Comparison of ENCODE assay signal across 18 cellular contexts in the genomic region with DNA sequence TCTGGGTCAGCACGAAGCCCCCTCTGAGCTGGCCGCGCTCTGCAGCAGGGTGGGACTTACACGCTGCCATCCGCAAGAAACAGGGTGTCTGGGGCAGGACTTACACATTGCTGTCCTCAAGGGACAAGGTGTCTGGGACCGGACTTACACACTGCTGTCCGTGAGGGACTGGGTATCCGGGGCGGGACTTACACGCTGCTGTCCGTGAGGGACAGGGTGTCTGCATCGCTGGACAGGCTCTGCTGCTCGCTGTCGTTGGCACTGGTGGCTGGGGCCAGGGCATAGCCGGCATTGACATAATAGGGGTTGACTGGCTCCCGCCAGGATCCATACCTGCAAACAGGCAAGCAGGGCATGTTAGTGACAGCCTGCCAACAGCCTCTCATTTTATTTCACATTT. TPM values are rescaled to one million over a fixed set of nuclear protein-coding genes. Genes with fewer than 3 reads are reported as not detected.
DNase-seq lines count a peak whose midpoint lies in the region; ATAC-seq and TF ChIP-seq lines count a peak whose summit lies in the region.
"Had no signal": no experiment of that assay in that cellular context is flagged by ENCODE, and none has a peak within 500 bp of the region (broad histone marks: within the 10 kb centered on the region; RNA-seq: fewer than 3 reads in every experiment).

No MANE protein-coding gene starts in this region.

- peaks cover 53% of the 10 kb centered on the region for H3K79me2 ChIP-seq in GM23338 (replicated peaks; ENCODE audit: insufficient read depth)

- peaks cover 5% of the 10 kb centered on the region for H3F3A ChIP-seq in GM23338 (replicated peaks; ENCODE audit: low read depth)

- no peak overlapping the region for H3K4me2 ChIP-seq in GM23338
- H3K4me2 ChIP-seq: A549 had no signal

- no peak overlapping the region for H3K4me3 ChIP-seq in GM23338
- H3K4me3 ChIP-seq: A549, GM23248 had no signal

- H3K4me1 Mint-ChIP-seq in GM23338 (peaks cover 16% of the 10 kb centered on the region), immature natural killer cell (peaks cover 76% of the 10 kb centered on the region in 2 donors)

- H3K4me3 Mint-ChIP-seq in GM23338 (no peak overlapping the region), immature natural killer cell (no peak overlapping the region)

- no peak overlapping the region for H2AFZ ChIP-seq in GM23338
- H2AFZ ChIP-seq: GM23248 had no signal

- 0 out of 2 replicates have a peak overlapping the region, but pooled peaks have one; percentile 9 for H3K27ac ChIP-seq in GM23338 (ENCODE audit: low read depth)
- H3K27ac ChIP-seq: A549, C4-2B, GM23248, HL-60 had no signal

- no peaks in the 10 kb centered on the region for H3K27me3 ChIP-seq in GM23338 (ENCODE audit: insufficient read depth)
- H3K27me3 ChIP-seq: BE2C had no signal

- no peaks in the 10 kb centered on the region for H3K9me2 ChIP-seq in GM23338 (ENCODE audit: insufficient read depth)

- peaks cover 3% of the 10 kb centered on the region; the same call in 1 of the 2 replicates for H3K4me1 ChIP-seq in GM23338 (ENCODE audit: insufficient read depth)
- H3K4me1 ChIP-seq: A549 had no signal

- H3K36me3 ChIP-seq in GM23338 (ENCODE audit: insufficient read depth) = no peaks in the 10 kb centered on the region
- H3K36me3 ChIP-seq: BE2C had no signal

- ATAC-seq in GM23338 = no peak
- ATAC-seq: A549 had no signal

- H3K27me3 Mint-ChIP-seq in GM23338 (ENCODE audit: insufficient read depth, low read depth, poor library complexity) (peaks cover 7% of the 10 kb centered on the region), immature natural killer cell (ENCODE audit: low read depth in 3 of 3) (peaks cover 7 to 8% (median 8%) of the 10 kb centered on the region in 3 donors)
- H3K27me3 Mint-ChIP-seq: CD4-positive, alpha-beta memory T cell had no signal

- H3K36me3 Mint-ChIP-seq in GM23338 (ENCODE audit: low read depth) (peaks cover 26% of the 10 kb centered on the region), immature natural killer cell (peaks cover 6 to 37% (median 9%) of the 10 kb centered on the region in 3 donors)

- in situ Hi-C loops in G401 (cut with HindIII; ENCODE audit: low sequenced_read_pairs) (no loop called here), KBM-7 (cut with MboI; ENCODE audit: low pct_unique_long_range_greater_than_20kb, low sequenced_read_pairs) (no loop called here)

- H3K27ac Mint-ChIP-seq in GM23338 = no peak overlapping the region
- H3K27ac Mint-ChIP-seq in immature natural killer cell = peak overlapping the region in 5 of 6 donors; percentile 46 to 86 (median 59)

- no peak for TF ChIP-seq CTCF in GM23338 (conservative IDR thresholded peaks at IDR 0.05; ENCODE audit: low read depth in 2 of 2)

- no peaks in the 10 kb centered on the region for H3K9me3 Mint-ChIP-seq in GM23338
- no peaks in the 10 kb centered on the region for H3K9me3 Mint-ChIP-seq in immature natural killer cell
- H3K9me3 Mint-ChIP-seq: CD4-positive, alpha-beta memory T cell had no signal

- peak; percentile 80 for DNase-seq in G401 (ENCODE audit: low spot score)
- no peak for DNase-seq in GM23338 (ENCODE audit: low spot score)
- DNase-seq in cerebellar cortex (ENCODE audit: low spot score) = peak; percentile 74
- DNase-seq in immature natural killer cell = no peak
- DNase-seq in hepatic stellate cell (ENCODE audit: low spot score) = no peak
- no peak for DNase-seq in NK-92 treated with Interleukin-12 subunit alpha and Interleukin-12 subunit beta, amount 100 ng/mL, for 24 hours (lab: John Stamatoyannopoulos, UW)
- no peak for DNase-seq in KBM-7
- DNase-seq: BE2C; CD4-positive, alpha-beta memory T cell; DND-41; GF-D8; GM23248; H7; IMR-90 had no signal

- H4K20me1 ChIP-seq in GM23338 (replicated peaks; ENCODE audit: insufficient read depth) = peaks cover 40% of the 10 kb centered on the region; the same call in 1 of the 2 replicates

TF ChIP-seq in GM23338, 12 proteins besides CTCF, POLR2A, EP300 and RAD21 (continues in another document):
- TF ChIP-seq JUNB (IDR thresholded peaks at IDR 0.05; ENCODE audit: unreplicated experiment) (no peak), STAT1 (IDR thresholded peaks at IDR 0.05; ENCODE audit: unreplicated experiment) (no peak), EZH2phosphoT487 (IDR thresholded peaks at IDR 0.05; ENCODE audit: unreplicated experiment) (no peak), EZH2 (IDR thresholded peaks at IDR 0.05; ENCODE audit: low read depth, unreplicated experiment) (no peak)
- TF ChIP-seq, protein P1, sequence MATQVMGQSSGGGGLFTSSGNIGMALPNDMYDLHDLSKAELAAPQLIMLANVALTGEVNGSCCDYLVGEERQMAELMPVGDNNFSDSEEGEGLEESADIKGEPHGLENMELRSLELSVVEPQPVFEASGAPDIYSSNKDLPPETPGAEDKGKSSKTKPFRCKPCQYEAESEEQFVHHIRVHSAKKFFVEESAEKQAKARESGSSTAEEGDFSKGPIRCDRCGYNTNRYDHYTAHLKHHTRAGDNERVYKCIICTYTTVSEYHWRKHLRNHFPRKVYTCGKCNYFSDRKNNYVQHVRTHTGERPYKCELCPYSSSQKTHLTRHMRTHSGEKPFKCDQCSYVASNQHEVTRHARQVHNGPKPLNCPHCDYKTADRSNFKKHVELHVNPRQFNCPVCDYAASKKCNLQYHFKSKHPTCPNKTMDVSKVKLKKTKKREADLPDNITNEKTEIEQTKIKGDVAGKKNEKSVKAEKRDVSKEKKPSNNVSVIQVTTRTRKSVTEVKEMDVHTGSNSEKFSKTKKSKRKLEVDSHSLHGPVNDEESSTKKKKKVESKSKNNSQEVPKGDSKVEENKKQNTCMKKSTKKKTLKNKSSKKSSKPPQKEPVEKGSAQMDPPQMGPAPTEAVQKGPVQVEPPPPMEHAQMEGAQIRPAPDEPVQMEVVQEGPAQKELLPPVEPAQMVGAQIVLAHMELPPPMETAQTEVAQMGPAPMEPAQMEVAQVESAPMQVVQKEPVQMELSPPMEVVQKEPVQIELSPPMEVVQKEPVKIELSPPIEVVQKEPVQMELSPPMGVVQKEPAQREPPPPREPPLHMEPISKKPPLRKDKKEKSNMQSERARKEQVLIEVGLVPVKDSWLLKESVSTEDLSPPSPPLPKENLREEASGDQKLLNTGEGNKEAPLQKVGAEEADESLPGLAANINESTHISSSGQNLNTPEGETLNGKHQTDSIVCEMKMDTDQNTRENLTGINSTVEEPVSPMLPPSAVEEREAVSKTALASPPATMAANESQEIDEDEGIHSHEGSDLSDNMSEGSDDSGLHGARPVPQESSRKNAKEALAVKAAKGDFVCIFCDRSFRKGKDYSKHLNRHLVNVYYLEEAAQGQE (IDR thresholded peaks at IDR 0.05; ENCODE audit: unreplicated experiment) = no peak
- TF ChIP-seq, protein P2, sequence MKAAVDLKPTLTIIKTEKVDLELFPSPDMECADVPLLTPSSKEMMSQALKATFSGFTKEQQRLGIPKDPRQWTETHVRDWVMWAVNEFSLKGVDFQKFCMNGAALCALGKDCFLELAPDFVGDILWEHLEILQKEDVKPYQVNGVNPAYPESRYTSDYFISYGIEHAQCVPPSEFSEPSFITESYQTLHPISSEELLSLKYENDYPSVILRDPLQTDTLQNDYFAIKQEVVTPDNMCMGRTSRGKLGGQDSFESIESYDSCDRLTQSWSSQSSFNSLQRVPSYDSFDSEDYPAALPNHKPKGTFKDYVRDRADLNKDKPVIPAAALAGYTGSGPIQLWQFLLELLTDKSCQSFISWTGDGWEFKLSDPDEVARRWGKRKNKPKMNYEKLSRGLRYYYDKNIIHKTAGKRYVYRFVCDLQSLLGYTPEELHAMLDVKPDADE (IDR thresholded peaks at IDR 0.05) = no peak

RNA-seq across cellular contexts. Expression of a gene that starts 31.4 kb away (rescaled TPM):
- total RNA-seq in G401 (2014; rRNA removed; shearing (Covaris generic)) = not detected in 2 replicates
- total RNA-seq in GM23338 (2014; rRNA removed; shearing (Covaris generic)) = 0.87 TPM in 1 of 2 replicates, not detected in the other
- polyA plus RNA-seq in GM23338 (2016; fragmentation: Nextera tagmentation; extraction: Ambion mirVana) = 0.39 and 0.52 TPM in 2 replicates
- not detected for polyA plus RNA-seq in immature natural killer cell
- total RNA-seq: CD4-positive, alpha-beta memory T cell; GM23248; IMR-90 had no signal
- polyA plus RNA-seq: CD4-positive, alpha-beta memory T cell; GM23248 had no signal

RNA-seq across cellular contexts. Expression of a gene that starts 34.0 kb away (rescaled TPM):
- total RNA-seq in G401 (2014; rRNA removed; shearing (Covaris generic)) = 2.6 and 12.2 TPM in 2 replicates
- total RNA-seq in GM23338 (2014; rRNA removed; shearing (Covaris generic)) = 1.0 and 1.2 TPM in 2 replicates
- polyA plus RNA-seq in GM23338 (2016; fragmentation: Nextera tagmentation; extraction: Ambion mirVana) = 0.24 and 0.78 TPM in 2 replicates
- polyA plus RNA-seq in immature natural killer cell = not detected
- polyA plus RNA-seq: AG04450; CD4-positive, alpha-beta memory T cell had no signal

RNA-seq across cellular contexts. Expression of a gene that starts 38.2 kb away (rescaled TPM):
- total RNA-seq in G401 (2014; rRNA removed; shearing (Covaris generic)) = 45.5 and 46.3 TPM in 2 replicates
- 50.6 and 54.5 TPM in 2 replicates for total RNA-seq in GM23338 (2014; rRNA removed; shearing (Covaris generic))
- 14.3 and 15.0 TPM in 2 replicates for polyA plus RNA-seq in GM23338 (2016; fragmentation: Nextera tagmentation; extraction: Ambion mirVana)
- polyA plus RNA-seq in immature natural killer cell = 10 to 100 TPM in 1 of 3 donors, 1 to 10 TPM in 2; 1.9 to 12.5 (median 5.2) TPM

RNA-seq across cellular contexts. Expression of a gene that starts 38.6 kb away (rescaled TPM):
- total RNA-seq in G401 (2014; rRNA removed; shearing (Covaris generic)) = 0.37 TPM in 1 of 2 replicates, not detected in the other
- total RNA-seq in GM23338 (2014; rRNA removed; shearing (Covaris generic)) = 0.58 and 1.8 TPM in 2 replicates
- polyA plus RNA-seq in GM23338 (2016; fragmentation: Nextera tagmentation; extraction: Ambion mirVana) (0.38 and 0.74 TPM in 2 replicates), immature natural killer cell (not detected)
- polyA plus RNA-seq: CD4-positive, alpha-beta memory T cell had no signal

RNA-seq across cellular contexts. Expression of a gene that starts 56.0 kb away (rescaled TPM):
- total RNA-seq in G401 (2014; rRNA removed; shearing (Covaris generic)) = 250 and 260 TPM in 2 replicates
- total RNA-seq in GM23338 (2014; rRNA removed; shearing (Covaris generic)) = 115 and 169 TPM in 2 replicates
- 129 and 135 TPM in 2 replicates for polyA plus RNA-seq in GM23338 (2016; fragmentation: Nextera tagmentation; extraction: Ambion mirVana)
- 100 to 1,000 TPM in 2 of 3 donors, 10 to 100 TPM in 1; 98.6 to 139 (median 106) TPM for polyA plus RNA-seq in immature natural killer cell

Comparison
In these comparisons a context has a peak if more than half of its experiments do, and no peak if none do; other contexts are left out.
1. DNase-seq: peak in G401 (single experiment) and cerebellar cortex (single experiment); none in GM23338 (single experiment), immature natural killer cell (0 of 3), hepatic stellate cell (single experiment), NK-92 treated with Interleukin-12 subunit alpha and Interleukin-12 subunit beta, amount 100 ng/mL, for 24 hours (single experiment) and KBM-7 (single experiment).